18 cellular contexts compared by ENCODE assay signal in the genomic region with DNA sequence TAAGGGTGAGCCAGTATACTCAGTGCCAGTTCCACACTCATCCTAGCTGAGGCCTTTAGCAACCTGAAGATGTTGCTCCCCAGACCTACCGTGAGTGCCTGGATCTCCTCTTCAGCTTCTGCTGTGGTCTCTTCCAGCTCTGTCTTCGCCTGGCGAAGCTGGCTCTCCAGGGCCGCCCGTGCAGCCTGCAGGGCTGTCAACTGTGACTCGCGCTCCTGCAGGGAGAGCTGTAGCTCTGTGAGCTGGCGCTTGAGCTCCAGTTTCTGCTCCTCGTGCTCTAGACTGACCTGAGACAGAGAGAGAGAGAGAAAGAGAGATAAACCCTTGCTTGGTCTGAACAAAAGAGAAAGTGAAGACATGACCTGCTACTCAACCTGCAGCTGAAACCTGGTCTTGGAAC.
"Had no signal": no experiment of that assay in that cellular context is flagged by ENCODE, and none has a peak within 500 bp of the region (broad histone marks: within the 10 kb centered on the region; RNA-seq: fewer than 3 reads in every experiment).

No MANE protein-coding gene starts in this region.

- H3K9me3 ChIP-seq: colonic mucosa, heart left ventricle, left ventricle myocardium inferior, lower lobe of right lung, neutrophil, right atrium auricular region, sigmoid colon, testis, transverse colon had no signal

- H3K4me1 ChIP-seq: colonic mucosa, left ventricle myocardium inferior, lower lobe of right lung, right atrium auricular region, sigmoid colon, testis, transverse colon had no signal

- H3K27ac ChIP-seq: colonic mucosa, left ventricle myocardium inferior, lower lobe of right lung, neutrophil, right atrium auricular region, sigmoid colon, skin epidermis, testis, transverse colon had no signal

- DNase-seq: cerebellar nuclear complex; colonic mucosa; erythroblast; heart left ventricle; hippocampal formation; left ventricle myocardium inferior; lower lobe of right lung; midbrain; sigmoid colon; stimulated activated CD4-positive, alpha-beta T cell treated with anti-CD3 and anti-CD28 coated beads, Interleukin-2, amount 100 ng/mL, for 24 hours; stimulated activated CD4-positive, alpha-beta T cell treated with anti-CD3 and anti-CD28 coated beads, Interleukin-4, amount 100 ng/mL, for 4 hours; stimulated activated naive B cell treated with anti-CD40 and anti-IgM and Interleukin-4, amounts not matched to agents 10 μg/mL and 1 μg/mL and 100 μg/mL, for 72 hours; stimulated activated naive CD8-positive, alpha-beta T cell treated with anti-CD3 and anti-CD28 coated beads, Interleukin-15, amount 100 ng/mL, for 72 hours; testis; transverse colon had no signal

- H3K4me3 ChIP-seq: colonic mucosa, heart left ventricle, left ventricle myocardium inferior, lower lobe of right lung, right atrium auricular region, sigmoid colon, skin epidermis, testis, transverse colon had no signal

- H3K27me3 ChIP-seq: colonic mucosa, heart left ventricle, neutrophil, right atrium auricular region, sigmoid colon, testis, transverse colon had no signal

- ATAC-seq: heart left ventricle; lower lobe of right lung; stimulated activated naive B cell treated with anti-CD40 and anti-IgM and Interleukin-4, amounts not matched to agents 10 μg/mL and 1 μg/mL and 100 μg/mL, for 72 hours; stimulated activated naive CD8-positive, alpha-beta T cell treated with anti-CD3 and anti-CD28 coated beads, Interleukin-15, amount 100 ng/mL, for 72 hours had no signal

- H3K36me3 ChIP-seq: colonic mucosa, left ventricle myocardium inferior, lower lobe of right lung, right atrium auricular region, sigmoid colon, transverse colon had no signal
